Comparison of ENCODE assay signal across 10 cellular contexts in genomic region chr15:52011711-52012144, GRCh38. TPM values are rescaled to one million over a fixed set of nuclear protein-coding genes. Genes with fewer than 3 reads are reported as not detected.
A peak's percentile ranks its signal among the peaks of the same experiment; 100 is the strongest.
DNase-seq lines count a peak whose midpoint lies in the region; ATAC-seq and TF ChIP-seq lines count a peak whose summit lies in the region.
"Had no signal": no experiment of that assay in that cellular context is flagged by ENCODE, and none has a peak within 500 bp of the region (broad histone marks: within the 10 kb centered on the region; RNA-seq: fewer than 3 reads in every experiment).

No MANE protein-coding gene starts in this region.

- peak; percentile 18 for DNase-seq in NCI-H2227 (lab: John Stamatoyannopoulos, UW; ENCODE audit: unreplicated experiment)
- no peak for DNase-seq in NCI-H2227 treated with DMSO at 0.1 percent for 48 hours (lab: John Stamatoyannopoulos, UW)
- peak; percentile 68 for DNase-seq in fibroblast of the aortic adventitia (ENCODE audit: low read depth)
- DNase-seq in stomach, result no peak
- DNase-seq in NCI-H446 (lab: John Stamatoyannopoulos, UW), result no peak
- no peak for DNase-seq in NCI-H1694 treated with DMSO at 0.1 percent for 48 hours (lab: John Stamatoyannopoulos, UW)
- DNase-seq: kidney glomerular epithelial cell, RPMI8226 had no signal

- ATAC-seq in GM19455 (IDR thresholded peaks at IDR 0.05; ENCODE audit: unreplicated experiment), result no peak

- H3K36me3 ChIP-seq in OCI-LY3 (replicated peaks; ENCODE audit: low read depth, low read length), result no peaks in the 10 kb centered on the region
- H3K36me3 ChIP-seq in stomach, result no peaks in the 10 kb centered on the region

- TF ChIP-seq CTCF in OCI-LY3 (IDR thresholded peaks at IDR 0.05; ENCODE audit: low read depth, low read length) (no peak), fibroblast of the aortic adventitia (IDR thresholded peaks at IDR 0.05; ENCODE audit: insufficient read depth, low read length) (no peak), stomach (IDR thresholded peaks at IDR 0.05) (no peak)

- intact Hi-C loops in stomach (cut with DNase I; ENCODE audit: low total_unique reads), result no loop called here

- H3K27me3 ChIP-seq in OCI-LY3 (ENCODE audit: low read depth, low read length), result no peaks in the 10 kb centered on the region
- no peaks in the 10 kb centered on the region for H3K27me3 ChIP-seq in stomach

- H3K4me1 ChIP-seq in OCI-LY3 (ENCODE audit: low read length) (peaks cover 68% of the 10 kb centered on the region), stomach (peaks cover 17 to 41% (median 31%) of the 10 kb centered on the region in 4 donors)

- TF ChIP-seq EP300 in stomach (IDR thresholded peaks at IDR 0.05), result no peak

- H3K9ac ChIP-seq in OCI-LY3 (ENCODE audit: low read length), result no peak overlapping the region

- H3K4me3 ChIP-seq in OCI-LY3 (ENCODE audit: low read length), result no peak overlapping the region
- no peak overlapping the region for H3K4me3 ChIP-seq in fibroblast of the aortic adventitia (ENCODE audit: low read depth, low read length)
- no peak overlapping the region for H3K4me3 ChIP-seq in stomach

- H3K4me2 ChIP-seq in OCI-LY3 (ENCODE audit: low read length), result peak overlapping the region; percentile 49; the same call in 1 of the 2 replicates

- TF ChIP-seq POLR2A in stomach (IDR thresholded peaks at IDR 0.05), result no peak

- H3K9me3 ChIP-seq in OCI-LY3 (ENCODE audit: insufficient read depth, low read length) (no peaks in the 10 kb centered on the region), stomach (no peaks in the 10 kb centered on the region)

- no peaks in the 10 kb centered on the region for H4K20me1 ChIP-seq in OCI-LY3 (ENCODE audit: insufficient read depth, low read length)

- H2AFZ ChIP-seq in OCI-LY3 (ENCODE audit: low read depth, low read length), result no peak overlapping the region

- 15 to 46% (median 28%) methylated on average over 3 of the region's 3 CpGs for WGBS in stomach, 5 donors

- H3K79me2 ChIP-seq in OCI-LY3 (ENCODE audit: low read length), result no peaks in the 10 kb centered on the region

- H3K27ac ChIP-seq in OCI-LY3 (ENCODE audit: low read length) (no peak overlapping the region), stomach (peak overlapping the region in 4 of 5 donors; percentile 15 to 64 (median 38))

RNA-seq across cellular contexts. Expression of gene MAPK6, which starts 7.3 kb away (rescaled TPM):
- total RNA-seq in fibroblast of the aortic adventitia (ENCODE audit: low replicate concordance), result 32.3 and 74.9 TPM in 2 replicates
- total RNA-seq in stomach, result 100 to 1,000 TPM in 1 of 5 donors, 10 to 100 TPM in 3, 1 to 10 TPM in 1; 2.3 to 159 (median 26.8) TPM
- polyA plus RNA-seq in stomach, result 10 to 100 TPM in 2 of 3 donors, 1 to 10 TPM in 1; 8.3 to 13.3 (median 10.1) TPM

RNA-seq across cellular contexts. Expression of gene LEO1, which starts 40.1 kb away (rescaled TPM):
- total RNA-seq in fibroblast of the aortic adventitia (ENCODE audit: low replicate concordance) (21.3 and 55.7 TPM in 2 replicates), stomach (10 to 100 TPM in 3 of 5 donors, 1 to 10 TPM in 1, under 1 TPM in 1; 0.58 to 16.3 (median 10.6) TPM)
- polyA plus RNA-seq in stomach, result 10 to 100 TPM in 2 of 3 donors, 1 to 10 TPM in 1; 9.5 to 13.7 (median 11.8) TPM

Comparison
In these comparisons a context has a peak if more than half of its experiments do, and no peak if none do; other contexts are left out.
1. DNase-seq: peak in NCI-H2227 (single experiment) and fibroblast of the aortic adventitia (single experiment); none in NCI-H2227 treated with DMSO at 0.1 percent for 48 hours (single experiment), stomach (single experiment), NCI-H446 (0 of 2) and NCI-H1694 treated with DMSO at 0.1 percent for 48 hours (single experiment).